1 cellular context compared by ENCODE assay signal in the genomic region with DNA sequence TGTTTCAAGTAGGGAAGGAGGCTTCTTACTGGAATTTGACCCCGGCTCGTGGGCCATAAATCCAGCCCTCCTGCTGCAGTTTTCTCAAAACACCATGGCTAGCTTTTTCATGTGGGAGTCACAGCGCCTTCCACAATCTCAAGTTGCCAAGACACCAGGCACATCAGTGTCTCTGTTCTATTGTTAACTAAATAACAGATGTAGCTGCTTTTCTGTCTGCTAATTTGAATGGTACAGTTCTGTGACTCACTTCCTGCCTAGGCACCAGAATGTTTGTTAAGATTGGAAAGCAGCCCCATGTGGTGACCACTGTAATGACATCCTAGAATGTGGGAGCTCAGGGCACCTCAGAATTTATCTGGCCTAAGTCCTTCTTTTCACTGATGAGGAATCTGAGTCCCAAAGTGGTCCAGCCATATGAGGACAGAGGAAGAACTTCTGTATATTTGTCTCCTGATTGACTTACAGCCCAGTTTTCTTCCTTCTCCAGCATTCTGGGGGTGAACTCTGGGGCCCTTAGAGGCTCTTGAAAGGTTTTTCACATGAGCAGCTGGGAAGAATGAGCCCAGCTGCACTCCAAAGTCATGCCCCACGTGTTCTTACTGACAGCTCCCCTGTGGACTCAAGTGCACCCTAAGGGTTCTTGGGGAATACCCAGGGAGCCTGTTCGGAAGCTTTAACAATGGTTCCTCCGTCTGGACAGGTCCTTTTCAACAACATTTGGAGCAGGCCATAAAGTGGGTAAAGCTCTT.
TF ChIP-seq lines count a peak whose summit lies in the region.

No MANE protein-coding gene starts in this region.

TF ChIP-seq in endothelial cell of umbilical vein, 7 proteins besides CTCF, POLR2A, EP300 and RAD21 (continued from another document):
- TF ChIP-seq FOS (IDR thresholded peaks at IDR 0.05; ENCODE audit: borderline replicate concordance, insufficient read depth, low read length): peak; percentile 80
- no peak for TF ChIP-seq MAX (IDR thresholded peaks at IDR 0.05; ENCODE audit: insufficient read depth, insufficient read length)
- TF ChIP-seq JUN (IDR thresholded peaks at IDR 0.05; ENCODE audit: borderline replicate concordance, insufficient read depth, insufficient read length, low read depth): peak; percentile 85
